In genomic region chr3:167736997-167737396, GRCh38 we compare ENCODE assay signal across 23 cellular contexts. TPM values are rescaled to one million over a fixed set of nuclear protein-coding genes. Genes with fewer than 3 reads are reported as not detected.
DNase-seq lines count a peak whose midpoint lies in the region; ATAC-seq, FAIRE-seq and TF ChIP-seq lines count a peak whose summit lies in the region.
"Had no signal": no experiment of that assay in that cellular context is flagged by ENCODE, and none has a peak within 500 bp of the region (broad histone marks: within the 10 kb centered on the region; RNA-seq: fewer than 3 reads in every experiment).

No MANE protein-coding gene starts in this region.

- WGBS in A549 (ENCODE audit: missing lambda C conversion rate) = 70% methylated on average over 2 of the region's 2 CpGs

- H3K36me3 ChIP-seq in DOHH2 (ENCODE audit: control insufficient read depth, low read length) (peaks cover 15% of the 10 kb centered on the region), RWPE2 (ENCODE audit: low read depth) (peaks cover 10% of the 10 kb centered on the region), keratinocyte (ENCODE audit: control insufficient read depth in 2 of 2, extremely low read depth in 1 of 2, insufficient read depth in 2 of 2, low read length in 2 of 2) (no peaks in the 10 kb centered on the region)
- H3K36me3 ChIP-seq: brain microvascular endothelial cell, HAP-1, transverse colon, WERI-Rb-1 had no signal

- H4K20me1 ChIP-seq in DOHH2 (ENCODE audit: control insufficient read depth, insufficient read depth, low read depth, low read length) (peaks cover 4% of the 10 kb centered on the region; the same call in 1 of the 2 replicates), keratinocyte (ENCODE audit: control insufficient read depth, extremely low read depth, insufficient read depth, low read length) (no peaks in the 10 kb centered on the region)

- CTCF ChIA-PET in A549 (lab: Yijun Ruan, JAX) = no interaction called here

- TF ChIP-seq EP300 in A549 (IDR thresholded peaks at IDR 0.05) = no peak

- H3K27ac ChIP-seq in A549 (no peak overlapping the region), DOHH2 (ENCODE audit: low read depth, low read length) (no peak overlapping the region), RWPE2 (ENCODE audit: poor library complexity, severe bottlenecking) (no peak overlapping the region), keratinocyte (ENCODE audit: control insufficient read depth, insufficient read depth, low read length) (no peak overlapping the region)
- H3K27ac ChIP-seq: brain microvascular endothelial cell, RWPE1, WERI-Rb-1 had no signal

- ATAC-seq in A549 (no peak), RWPE2 (ENCODE audit: low read depth) (no peak), HG02678 (IDR thresholded peaks at IDR 0.05; ENCODE audit: unreplicated experiment) (no peak)
- ATAC-seq: left cardiac atrium had no signal

- H3K9me3 ChIP-seq in A549 (no peaks in the 10 kb centered on the region), DOHH2 (ENCODE audit: control insufficient read depth, insufficient read depth, low read length) (no peaks in the 10 kb centered on the region), RWPE2 (ENCODE audit: severe bottlenecking) (no peaks in the 10 kb centered on the region), keratinocyte (ENCODE audit: control insufficient read depth, low read depth, low read length) (no peaks in the 10 kb centered on the region)
- H3K9me3 ChIP-seq: HAP-1, transverse colon had no signal

- dilution Hi-C loops in keratinocyte (cut with MboI; ENCODE audit: extremely low pct_ligation_motif_present, low sequenced_read_pairs) = no loop called here

- no peaks in the 10 kb centered on the region for H3F3A ChIP-seq in DOHH2 (ENCODE audit: control insufficient read depth, insufficient read depth)

- DNase-seq in A549 (ENCODE audit: low read depth in 1 of 2, low spot score in 1 of 2) (no peak), RWPE2 (ENCODE audit: low spot score) (no peak), keratinocyte (ENCODE audit: low read depth, low spot score) (no peak), HTR-8/SVneo (ENCODE audit: insufficient read length, low spot score) (no peak), HuH-7.5 (ENCODE audit: low spot score) (no peak)
- DNase-seq in activated CD4-positive, alpha-beta T cell treated with anti-CD3 and anti-CD28 coated beads, Interleukin-2, amount 10 ng/mL, durations not matched to agents 24 days and 14 days = no peak
- DNase-seq: activated CD4-positive, alpha-beta memory T cell treated with anti-CD3 and anti-CD28 coated beads for 36 hours; activated T-cell treated with anti-CD3 and anti-CD28 coated beads, Interleukin-2, amount 50 U/mL, for 24 hours; brain microvascular endothelial cell; Calu3; cortex of kidney; foreskin fibroblast; left cardiac atrium; NCI-H146; occipital lobe; stimulated activated naive CD4-positive, alpha-beta T cell; transverse colon; WERI-Rb-1 had no signal

- no peak overlapping the region for H3K27ac Mint-ChIP-seq in activated CD4-positive, alpha-beta T cell treated with anti-CD3 and anti-CD28 coated beads, Interleukin-2, amount 10 ng/mL, durations not matched to agents 24 days and 14 days
- H3K27ac Mint-ChIP-seq: activated CD4-positive, alpha-beta memory T cell treated with anti-CD3 and anti-CD28 coated beads for 36 hours; activated naive CD4-positive, alpha-beta T cell treated with anti-CD3 and anti-CD28 coated beads, Interleukin-2, amount 50 U/mL, for 24 hours had no signal

- H3K9me2 ChIP-seq in DOHH2 (replicated peaks; ENCODE audit: control insufficient read depth, low read length) = no peaks in the 10 kb centered on the region

- no peak overlapping the region for H3K9ac ChIP-seq in keratinocyte (ENCODE audit: control insufficient read depth, extremely low read depth, insufficient read depth, low read length)

- no peak overlapping the region for H3K4me3 Mint-ChIP-seq in activated CD4-positive, alpha-beta T cell treated with anti-CD3 and anti-CD28 coated beads, Interleukin-2, amount 10 ng/mL, durations not matched to agents 24 days and 14 days
- H3K4me3 Mint-ChIP-seq: activated CD4-positive, alpha-beta memory T cell treated with anti-CD3 and anti-CD28 coated beads for 36 hours; activated naive CD4-positive, alpha-beta T cell treated with anti-CD3 and anti-CD28 coated beads, Interleukin-2, amount 50 U/mL, for 24 hours; activated T-cell treated with anti-CD3 and anti-CD28 coated beads, Interleukin-2, amount 50 U/mL, for 24 hours had no signal

- H3K9me3 Mint-ChIP-seq in activated CD4-positive, alpha-beta T cell treated with anti-CD3 and anti-CD28 coated beads, Interleukin-2, amount 10 ng/mL, durations not matched to agents 24 days and 14 days = no peaks in the 10 kb centered on the region
- H3K9me3 Mint-ChIP-seq: activated CD4-positive, alpha-beta memory T cell treated with anti-CD3 and anti-CD28 coated beads for 36 hours; activated naive CD4-positive, alpha-beta T cell treated with anti-CD3 and anti-CD28 coated beads, Interleukin-2, amount 50 U/mL, for 24 hours; activated T-cell treated with anti-CD3 and anti-CD28 coated beads, Interleukin-2, amount 50 U/mL, for 24 hours had no signal

- H3K4me1 ChIP-seq in A549 (peaks cover 23% of the 10 kb centered on the region), DOHH2 (ENCODE audit: control insufficient read depth, low read length) (peaks cover 55% of the 10 kb centered on the region), RWPE2 (ENCODE audit: insufficient read depth, poor library complexity, severe bottlenecking) (peaks cover 20% of the 10 kb centered on the region), keratinocyte (ENCODE audit: control insufficient read depth, extremely low read depth, insufficient read depth, low read length) (peaks cover 10% of the 10 kb centered on the region)

- H3K9me1 ChIP-seq in keratinocyte (ENCODE audit: control insufficient read depth, extremely low read depth, insufficient read depth, low read length) = no peaks in the 10 kb centered on the region

- TF ChIP-seq CTCF in A549 (IDR thresholded peaks at IDR 0.05) = no peak
- TF ChIP-seq CTCF in DOHH2 (IDR thresholded peaks at IDR 0.05; ENCODE audit: low read depth, low read length, poor library complexity, severe bottlenecking) = no peak
- TF ChIP-seq CTCF in RWPE2 (IDR thresholded peaks at IDR 0.05; ENCODE audit: poor library complexity, severe bottlenecking) = no peak
- no peak for TF ChIP-seq CTCF in keratinocyte (optimal IDR thresholded peaks at IDR 0.05 in 1 of 3, IDR thresholded peaks at IDR 0.05 in 1 of 3, conservative IDR thresholded peaks at IDR 0.05 in 1 of 3; ENCODE audit: extremely low read depth in 1 of 3, insufficient read depth in 2 of 3, low read length in 3 of 3)

- H3K79me2 ChIP-seq in DOHH2 (ENCODE audit: control insufficient read depth, low read length) (peaks cover 59% of the 10 kb centered on the region), keratinocyte (ENCODE audit: control insufficient read depth, insufficient read depth, low read length) (peaks cover 26% of the 10 kb centered on the region)

- no peak overlapping the region for H2AFZ ChIP-seq in keratinocyte (ENCODE audit: control insufficient read depth, low read length)

- H3K4me3 ChIP-seq in A549 (no peak overlapping the region; the same call in 2 of the 3 replicates), DOHH2 (ENCODE audit: low read length) (peak overlapping the region; percentile 96), RWPE2 (ENCODE audit: severe bottlenecking) (peak overlapping the region; percentile 65), keratinocyte (ENCODE audit: control insufficient read depth in 2 of 3, extremely low read depth in 1 of 3, insufficient read depth in 2 of 3, low read depth in 1 of 3, low read length in 3 of 3) (no peak overlapping the region)

- peaks cover 7% of the 10 kb centered on the region for H3K27me3 Mint-ChIP-seq in activated CD4-positive, alpha-beta T cell treated with anti-CD3 and anti-CD28 coated beads, Interleukin-2, amount 10 ng/mL, durations not matched to agents 24 days and 14 days
- H3K27me3 Mint-ChIP-seq: activated CD4-positive, alpha-beta memory T cell treated with anti-CD3 and anti-CD28 coated beads for 36 hours; activated naive CD4-positive, alpha-beta T cell treated with anti-CD3 and anti-CD28 coated beads, Interleukin-2, amount 50 U/mL, for 24 hours; activated T-cell treated with anti-CD3 and anti-CD28 coated beads, Interleukin-2, amount 50 U/mL, for 24 hours had no signal

- H3K4me2 ChIP-seq in A549 = peak overlapping the region; percentile 93
- H3K4me2 ChIP-seq in DOHH2 (ENCODE audit: low read length) = peak overlapping the region; percentile 93
- H3K4me2 ChIP-seq in keratinocyte (ENCODE audit: control insufficient read depth, extremely low read depth, insufficient read depth, low read depth, low read length) = peak overlapping the region; percentile 96

- POLR2A ChIA-PET in A549 (lab: Yijun Ruan, JAX) = no interaction called here

- intact Hi-C loops in activated CD4-positive, alpha-beta T cell treated with anti-CD3 and anti-CD28 coated beads, Interleukin-2, amount 10 ng/mL, durations not matched to agents 24 days and 14 days (cut with micrococcal nuclease) = loop anchor here (5.0 to 10.0 kb wide), 2 partner anchors 145 to 1928 kb away; partner anchors contain the start of gene MECOM

- FAIRE-seq in A549 (lab: Jason Lieb, UNC) (no peak), keratinocyte (lab: Jason Lieb, UNC) (no peak), HTR-8/SVneo (lab: Jason Lieb, UNC) (no peak)

- no peak for TF ChIP-seq POLR2A in A549 (IDR thresholded peaks at IDR 0.05; ENCODE audit: low read length)

- peaks cover 21% of the 10 kb centered on the region for H3K4me1 Mint-ChIP-seq in activated CD4-positive, alpha-beta T cell treated with anti-CD3 and anti-CD28 coated beads, Interleukin-2, amount 10 ng/mL, durations not matched to agents 24 days and 14 days

- peaks cover 5% of the 10 kb centered on the region for H3K36me3 Mint-ChIP-seq in activated CD4-positive, alpha-beta T cell treated with anti-CD3 and anti-CD28 coated beads, Interleukin-2, amount 10 ng/mL, durations not matched to agents 24 days and 14 days (ENCODE audit: low read depth)

- TF ChIP-seq RAD21 in A549 (conservative IDR thresholded peaks at IDR 0.05 in 1 of 2, IDR thresholded peaks at IDR 0.05 in 1 of 2) = no peak

- H3K27me3 ChIP-seq in DOHH2 (ENCODE audit: control insufficient read depth, low read length) (no peaks in the 10 kb centered on the region), RWPE2 (ENCODE audit: insufficient read depth, poor library complexity, severe bottlenecking) (no peaks in the 10 kb centered on the region), keratinocyte (ENCODE audit: control insufficient read depth, extremely low read depth, insufficient read depth, low read length) (no peaks in the 10 kb centered on the region)
- H3K27me3 ChIP-seq: brain microvascular endothelial cell, transverse colon had no signal

RNA-seq across cellular contexts. Expression of gene SERPINI1, which starts 1.5 kb away (rescaled TPM):
- polyA plus RNA-seq in A549 (2011; rRNA removed) (8.8 and 10.2 TPM in 2 replicates), A549 (2017; fragmentation: RNase III; extraction: RNeasy Plus Mini Kit Qiagen cat#74134 plus additional on column Dnase treatment) (4.7 to 6.5 TPM (median 4.9 TPM) in 3 replicates), keratinocyte (2.2 to 5.5 TPM (median 4.2 TPM) in 3 replicates)
- 0.87 and 0.96 TPM in 2 replicates for polyA plus RNA-seq in A549 (2012; cell fraction: cytosol; rRNA removed)
- 0.35 and 0.55 TPM in 2 replicates for polyA plus RNA-seq in A549 (2012; cell fraction: nucleus; rRNA removed)
- polyA minus RNA-seq in A549 (2011; rRNA and poly(A)+ RNA removed) = 1.3 and 2.0 TPM in 2 replicates
- 1.2 TPM for polyA plus RNA-seq in keratinocyte (2011; ENCODE audit: low read depth)
- polyA plus RNA-seq in keratinocyte (2011; cell fraction: cytosol; rRNA removed) = 1.3 and 3.9 TPM in 2 replicates
- 5.7 and 11.1 TPM in 2 replicates for polyA plus RNA-seq in keratinocyte (2011; cell fraction: nucleus; rRNA removed)
- polyA plus RNA-seq in keratinocyte (2012; ENCODE audit: low replicate concordance) = 2.5 and 2.7 TPM in 2 replicates
- polyA minus RNA-seq in keratinocyte = 1.5 to 2.3 TPM in 2 of 3 replicates, not detected in the other
- 3.1 TPM for polyA minus RNA-seq in keratinocyte (2011; cell fraction: cytosol; rRNA and poly(A)+ RNA removed)
- polyA minus RNA-seq in keratinocyte (2011; cell fraction: nucleus; rRNA and poly(A)+ RNA removed) = 5.1 and 7.3 TPM in 2 replicates
- total RNA-seq in activated CD4-positive, alpha-beta T cell treated with anti-CD3 and anti-CD28 coated beads, Interleukin-2, amount 10 ng/mL, durations not matched to agents 24 days and 14 days = 0.49 and 0.57 TPM in 2 replicates

RNA-seq across cellular contexts. Expression of gene PDCD10, which starts 2.3 kb away (rescaled TPM):
- 73.6 and 100 TPM in 2 replicates for polyA plus RNA-seq in A549 (2011; rRNA removed)
- polyA plus RNA-seq in A549 (2012; cell fraction: cytosol; rRNA removed) = 21.8 and 24.9 TPM in 2 replicates
- 6.8 and 9.9 TPM in 2 replicates for polyA plus RNA-seq in A549 (2012; cell fraction: nucleus; rRNA removed)
- 46.0 to 55.8 TPM (median 53.7 TPM) in 3 replicates for polyA plus RNA-seq in A549 (2017; fragmentation: RNase III; extraction: RNeasy Plus Mini Kit Qiagen cat#74134 plus additional on column Dnase treatment)
- polyA minus RNA-seq in A549 (2011; rRNA and poly(A)+ RNA removed) = 10.0 and 10.5 TPM in 2 replicates
- 66.7 to 131 TPM (median 79.3 TPM) in 3 replicates for polyA plus RNA-seq in keratinocyte
- polyA plus RNA-seq in keratinocyte (2011; ENCODE audit: low read depth) = 114 TPM
- 72.9 and 151 TPM in 2 replicates for polyA plus RNA-seq in keratinocyte (2011; cell fraction: cytosol; rRNA removed)
- polyA plus RNA-seq in keratinocyte (2011; cell fraction: nucleus; rRNA removed) = 55.9 and 81.8 TPM in 2 replicates
- polyA plus RNA-seq in keratinocyte (2012; ENCODE audit: low replicate concordance) = 72.7 and 74.3 TPM in 2 replicates
- 6.4 to 65.9 TPM (median 16.3 TPM) in 3 replicates for polyA minus RNA-seq in keratinocyte
- polyA minus RNA-seq in keratinocyte (2011; cell fraction: cytosol; rRNA and poly(A)+ RNA removed) = 33.8 TPM
- polyA minus RNA-seq in keratinocyte (2011; cell fraction: nucleus; rRNA and poly(A)+ RNA removed) = 27.2 and 58.2 TPM in 2 replicates
- 73.9 and 76.1 TPM in 2 replicates for total RNA-seq in activated CD4-positive, alpha-beta T cell treated with anti-CD3 and anti-CD28 coated beads, Interleukin-2, amount 10 ng/mL, durations not matched to agents 24 days and 14 days

Comparison
In these comparisons a context has a peak if more than half of its experiments do, and no peak if none do; other contexts are left out.
1. H3K4me3 ChIP-seq: peak in DOHH2 (single experiment) and RWPE2 (single experiment); none in A549 (single experiment) and keratinocyte (0 of 3).
2. Peak in every context shown above with its lines, with median percentiles within 50 percentile points of each other: H3K4me2 ChIP-seq.